ENCODE assay signal across 26 cellular contexts in genomic region chr7:156177396-156178055, GRCh38.
DNase-seq lines count a peak whose midpoint lies in the region; ATAC-seq lines count a peak whose summit lies in the region.
"Had no signal": no experiment of that assay in that cellular context is flagged by ENCODE, and none has a peak within 500 bp of the region (broad histone marks: within the 10 kb centered on the region; RNA-seq: fewer than 3 reads in every experiment).

No MANE protein-coding gene starts in this region.

- no peak overlapping the region for H3K4me3 Mint-ChIP-seq in activated T-cell treated with anti-CD3 and anti-CD28 coated beads, Interleukin-2, amount 50 U/mL, for 4 hours
- H3K4me3 Mint-ChIP-seq: activated B cell treated with CpG ODN at 0.5 μM for 24 hours; activated CD4-positive, alpha-beta T cell treated with anti-CD3 and anti-CD28 coated beads, Interleukin-2, amount 10 ng/mL, durations not matched to agents 7 days and 5 days; activated T-cell treated with anti-CD3 and anti-CD28 coated beads, Interleukin-2, amount 50 U/mL, for 24 hours; CD4-positive, alpha-beta T cell; nephron; T-cell had no signal

- no peaks in the 10 kb centered on the region for H3K4me1 Mint-ChIP-seq in activated T-cell treated with anti-CD3 and anti-CD28 coated beads, Interleukin-2, amount 50 U/mL, for 4 hours (ENCODE audit: low read depth)
- H3K4me1 Mint-ChIP-seq: activated B cell treated with CpG ODN at 0.5 μM for 24 hours; activated CD4-positive, alpha-beta T cell treated with anti-CD3 and anti-CD28 coated beads, Interleukin-2, amount 10 ng/mL, durations not matched to agents 7 days and 5 days; nephron had no signal

- H3K27me3 Mint-ChIP-seq in activated T-cell treated with anti-CD3 and anti-CD28 coated beads, Interleukin-2, amount 50 U/mL, for 4 hours (ENCODE audit: low read depth) = no peaks in the 10 kb centered on the region
- H3K27me3 Mint-ChIP-seq: activated B cell treated with CpG ODN at 0.5 μM for 24 hours had no signal

- ATAC-seq in sciatic nerve = no peak
- no peak for ATAC-seq in activated T-cell treated with anti-CD3 and anti-CD28 coated beads, Interleukin-2, amount 50 U/mL, for 4 hours
- ATAC-seq: A549; left cardiac atrium; pancreas; stimulated activated naive CD8-positive, alpha-beta T cell treated with anti-CD3 and anti-CD28 coated beads, Interleukin-15, Interleukin-2, amounts not matched to agents 100 U/mL and 50 U/mL, for 24 hours; T-cell had no signal

- intact Hi-C loops in sciatic nerve (cut with DNase I) = no loop called here

- no peaks in the 10 kb centered on the region for H3K36me3 Mint-ChIP-seq in activated T-cell treated with anti-CD3 and anti-CD28 coated beads, Interleukin-2, amount 50 U/mL, for 4 hours (ENCODE audit: insufficient read depth)
- H3K36me3 Mint-ChIP-seq: T-cell had no signal

- no peaks in the 10 kb centered on the region for H3K9me3 Mint-ChIP-seq in activated T-cell treated with anti-CD3 and anti-CD28 coated beads, Interleukin-2, amount 50 U/mL, for 4 hours
- H3K9me3 Mint-ChIP-seq: activated B cell treated with CpG ODN at 0.5 μM for 24 hours; activated CD4-positive, alpha-beta T cell treated with anti-CD3 and anti-CD28 coated beads, Interleukin-2, amount 10 ng/mL, durations not matched to agents 7 days and 5 days; activated T-cell treated with anti-CD3 and anti-CD28 coated beads, Interleukin-2, amount 50 U/mL, for 24 hours; CD4-positive, alpha-beta T cell; nephron; T-cell had no signal

- peak; percentile 5 for DNase-seq in NCI-H2029 (lab: John Stamatoyannopoulos, UW)
- DNase-seq in NCI-H2029 treated with DMSO at 0.1 percent for 48 hours (lab: John Stamatoyannopoulos, UW) = no peak
- DNase-seq in NCI-H1417 (lab: John Stamatoyannopoulos, UW) = peak; percentile 62 to 94 (median 83)
- peak; percentile 93 for DNase-seq in NCI-H748 treated with DMSO at 0.1 percent for 48 hours (lab: John Stamatoyannopoulos, UW)
- peak; percentile 40 for DNase-seq in sciatic nerve (ENCODE audit: low spot score)
- DNase-seq in GOT3 (lab: John Stamatoyannopoulos, UW) = no peak
- DNase-seq in activated T-cell treated with anti-CD3 and anti-CD28 coated beads, Interleukin-2, amount 50 U/mL, for 4 hours = no peak
- no peak for DNase-seq in NCI-H2196 treated with DMSO at 0.1 percent for 48 hours (lab: John Stamatoyannopoulos, UW; ENCODE audit: unreplicated experiment)
- DNase-seq: activated B cell treated with CpG ODN at 0.5 μM for 24 hours; activated CD4-positive, alpha-beta T cell treated with anti-CD3 and anti-CD28 coated beads, Interleukin-2, amount 10 ng/mL, durations not matched to agents 7 days and 5 days; activated T-cell treated with anti-CD3 and anti-CD28 coated beads, Interleukin-2, amount 50 U/mL, for 24 hours; AML-193; CD4-positive, alpha-beta T cell; effector CD4-positive, alpha-beta T cell; KBM-7; left cardiac atrium; mammary epithelial cell; NCI-H1694; NCI-H446; NK-92 treated with Interleukin-12 subunit alpha and Interleukin-12 subunit beta, amount 100 ng/mL, for 24 hours; pancreas; small intestine; stimulated activated naive CD8-positive, alpha-beta T cell treated with anti-CD3 and anti-CD28 coated beads, Interleukin-15, Interleukin-2, amounts not matched to agents 100 U/mL and 50 U/mL, for 24 hours; T-cell had no signal

Comparison
In these comparisons a context has a peak if more than half of its experiments do, and no peak if none do; other contexts are left out.
1. DNase-seq: peak in NCI-H2029 (single experiment), NCI-H1417 (3 of 3), NCI-H748 treated with DMSO at 0.1 percent for 48 hours (single experiment) and sciatic nerve (single experiment); none in NCI-H2029 treated with DMSO at 0.1 percent for 48 hours (single experiment), GOT3 (single experiment), activated T-cell treated with anti-CD3 and anti-CD28 coated beads, Interleukin-2, amount 50 U/mL, for 4 hours (single experiment) and NCI-H2196 treated with DMSO at 0.1 percent for 48 hours (single experiment).